ENCODE assay signal across 8 cellular contexts in genomic region chr18:50877545-50878265, GRCh38. TPM values are rescaled to one million over a fixed set of nuclear protein-coding genes. Genes with fewer than 3 reads are reported as not detected.
DNase-seq lines count a peak whose midpoint lies in the region; ATAC-seq and TF ChIP-seq lines count a peak whose summit lies in the region.

No MANE protein-coding gene starts in this region.

- H3K36me3 Mint-ChIP-seq in CD4-positive, CD25-positive, alpha-beta regulatory T cell: no peaks in the 10 kb centered on the region
- H3K36me3 Mint-ChIP-seq in chondrocyte (ENCODE audit: low read depth): no peaks in the 10 kb centered on the region

- peak overlapping the region; percentile 94 for H3K4me3 ChIP-seq in CD4-positive, CD25-positive, alpha-beta regulatory T cell (ENCODE audit: low read depth, low read length)
- H3K4me3 ChIP-seq in LNCaP clone FGC (ENCODE audit: low read depth, low read length): peak overlapping the region; percentile 66
- peak overlapping the region; percentile 86 for H3K4me3 ChIP-seq in neural cell (ENCODE audit: low read length)

- peaks cover 19% of the 10 kb centered on the region for H3K4me1 ChIP-seq in CD4-positive, CD25-positive, alpha-beta regulatory T cell (ENCODE audit: control insufficient read depth, insufficient read depth, low read length, poor library complexity, severe bottlenecking)

- peak overlapping the region; percentile 74 for H3K9ac ChIP-seq in neural cell (ENCODE audit: low read length)

- H3K4me1 Mint-ChIP-seq in CD4-positive, CD25-positive, alpha-beta regulatory T cell: peaks cover 13 to 32% (median 23%) of the 10 kb centered on the region in 4 donors
- H3K4me1 Mint-ChIP-seq in chondrocyte (ENCODE audit: low read depth): peaks cover 15% of the 10 kb centered on the region

- H3F3A ChIP-seq in neural cell (ENCODE audit: insufficient read depth, low read length, poor library complexity, severe bottlenecking): peaks cover 4% of the 10 kb centered on the region

- peak overlapping the region; percentile 96 for H3K27ac ChIP-seq in CD4-positive, CD25-positive, alpha-beta regulatory T cell (ENCODE audit: insufficient read depth, low read length, poor library complexity, severe bottlenecking)
- peak overlapping the region; percentile 71 for H3K27ac ChIP-seq in neural cell (ENCODE audit: low read length)

- peak overlapping the region; percentile 33 for H3K4me2 ChIP-seq in neural cell (ENCODE audit: low read length)

- peaks cover 6% of the 10 kb centered on the region for H3K27me3 ChIP-seq in CD4-positive, CD25-positive, alpha-beta regulatory T cell (ENCODE audit: control insufficient read depth, insufficient read depth, low read length)
- no peaks in the 10 kb centered on the region for H3K27me3 ChIP-seq in neural cell (ENCODE audit: insufficient read depth, low read depth, low read length)

- peak overlapping the region; percentile 65 for H2AFZ ChIP-seq in neural cell (ENCODE audit: low read depth, low read length)

- TF ChIP-seq RAD21 in neural cell (conservative IDR thresholded peaks at IDR 0.05): no peak

- TF ChIP-seq CTCF in LNCaP clone FGC (IDR thresholded peaks at IDR 0.05; ENCODE audit: control insufficient read depth, extremely low read depth, insufficient read depth) (no peak), chondrocyte (IDR thresholded peaks at IDR 0.05) (no peak), neural cell (IDR thresholded peaks at IDR 0.05; ENCODE audit: poor library complexity, severe bottlenecking) (no peak)

- no peaks in the 10 kb centered on the region for H4K20me1 ChIP-seq in neural cell (ENCODE audit: insufficient read depth)

- TF ChIP-seq EP300 in neural cell (conservative IDR thresholded peaks at IDR 0.05; ENCODE audit: poor library complexity, severe bottlenecking): no peak

- H3K9me2 ChIP-seq in neural cell (ENCODE audit: insufficient read depth, low read length): no peaks in the 10 kb centered on the region

- H3K27ac Mint-ChIP-seq in CD4-positive, CD25-positive, alpha-beta regulatory T cell: peak overlapping the region; percentile 95 to 99 (median 96)
- peak overlapping the region; percentile 94 for H3K27ac Mint-ChIP-seq in chondrocyte (ENCODE audit: unreplicated experiment)

- no peaks in the 10 kb centered on the region for H3K36me3 ChIP-seq in CD4-positive, CD25-positive, alpha-beta regulatory T cell (ENCODE audit: control insufficient read depth, insufficient read depth, low read length)
- no peaks in the 10 kb centered on the region for H3K36me3 ChIP-seq in neural cell (ENCODE audit: insufficient read depth, low read length)

- H3K79me2 ChIP-seq in neural cell (replicated peaks; ENCODE audit: insufficient read depth, low read length): peaks cover 24% of the 10 kb centered on the region

- H3K9me3 Mint-ChIP-seq in CD4-positive, CD25-positive, alpha-beta regulatory T cell: no peaks in the 10 kb centered on the region
- no peaks in the 10 kb centered on the region for H3K9me3 Mint-ChIP-seq in chondrocyte (ENCODE audit: low read depth)

- DNase-seq in CD4-positive, CD25-positive, alpha-beta regulatory T cell: peak in 1 of 3 donors; percentile 23
- DNase-seq in LNCaP clone FGC (ENCODE audit: low read depth): no peak
- no peak for DNase-seq in chondrocyte (ENCODE audit: low spot score)
- DNase-seq in SK-N-DZ (ENCODE audit: low spot score): no peak

- peaks cover 9% of the 10 kb centered on the region for H3K27me3 Mint-ChIP-seq in CD4-positive, CD25-positive, alpha-beta regulatory T cell
- H3K27me3 Mint-ChIP-seq in chondrocyte (ENCODE audit: low read depth): no peaks in the 10 kb centered on the region

- peak overlapping the region; percentile 96 to 100 (median 98) for H3K4me3 Mint-ChIP-seq in CD4-positive, CD25-positive, alpha-beta regulatory T cell
- H3K4me3 Mint-ChIP-seq in chondrocyte (ENCODE audit: unreplicated experiment): peak overlapping the region; percentile 95

- H3K9me3 ChIP-seq in CD4-positive, CD25-positive, alpha-beta regulatory T cell (ENCODE audit: control insufficient read depth in 2 of 2, low read length in 2 of 2): no peaks in the 10 kb centered on the region
- H3K9me3 ChIP-seq in neural cell (ENCODE audit: low read length): no peaks in the 10 kb centered on the region

- ATAC-seq in CD4-positive, CD25-positive, alpha-beta regulatory T cell (ENCODE audit: low read depth in 2 of 2): no peak
- no peak for ATAC-seq in GM18520 (IDR thresholded peaks at IDR 0.05; ENCODE audit: unreplicated experiment)
- ATAC-seq in HG02678 (IDR thresholded peaks at IDR 0.05; ENCODE audit: unreplicated experiment): no peak
- ATAC-seq in GM21381 (IDR thresholded peaks at IDR 0.05; ENCODE audit: unreplicated experiment): no peak

TF ChIP-seq in neural cell, 6 proteins besides CTCF, POLR2A, EP300 and RAD21:
- TF ChIP-seq SMC3 (conservative IDR thresholded peaks at IDR 0.05; ENCODE audit: poor library complexity): no peak
- TF ChIP-seq EZH2 (IDR thresholded peaks at IDR 0.05; ENCODE audit: borderline replicate concordance, insufficient read depth, low read length, poor library complexity, severe bottlenecking): no peak
- TF ChIP-seq, protein P1, sequence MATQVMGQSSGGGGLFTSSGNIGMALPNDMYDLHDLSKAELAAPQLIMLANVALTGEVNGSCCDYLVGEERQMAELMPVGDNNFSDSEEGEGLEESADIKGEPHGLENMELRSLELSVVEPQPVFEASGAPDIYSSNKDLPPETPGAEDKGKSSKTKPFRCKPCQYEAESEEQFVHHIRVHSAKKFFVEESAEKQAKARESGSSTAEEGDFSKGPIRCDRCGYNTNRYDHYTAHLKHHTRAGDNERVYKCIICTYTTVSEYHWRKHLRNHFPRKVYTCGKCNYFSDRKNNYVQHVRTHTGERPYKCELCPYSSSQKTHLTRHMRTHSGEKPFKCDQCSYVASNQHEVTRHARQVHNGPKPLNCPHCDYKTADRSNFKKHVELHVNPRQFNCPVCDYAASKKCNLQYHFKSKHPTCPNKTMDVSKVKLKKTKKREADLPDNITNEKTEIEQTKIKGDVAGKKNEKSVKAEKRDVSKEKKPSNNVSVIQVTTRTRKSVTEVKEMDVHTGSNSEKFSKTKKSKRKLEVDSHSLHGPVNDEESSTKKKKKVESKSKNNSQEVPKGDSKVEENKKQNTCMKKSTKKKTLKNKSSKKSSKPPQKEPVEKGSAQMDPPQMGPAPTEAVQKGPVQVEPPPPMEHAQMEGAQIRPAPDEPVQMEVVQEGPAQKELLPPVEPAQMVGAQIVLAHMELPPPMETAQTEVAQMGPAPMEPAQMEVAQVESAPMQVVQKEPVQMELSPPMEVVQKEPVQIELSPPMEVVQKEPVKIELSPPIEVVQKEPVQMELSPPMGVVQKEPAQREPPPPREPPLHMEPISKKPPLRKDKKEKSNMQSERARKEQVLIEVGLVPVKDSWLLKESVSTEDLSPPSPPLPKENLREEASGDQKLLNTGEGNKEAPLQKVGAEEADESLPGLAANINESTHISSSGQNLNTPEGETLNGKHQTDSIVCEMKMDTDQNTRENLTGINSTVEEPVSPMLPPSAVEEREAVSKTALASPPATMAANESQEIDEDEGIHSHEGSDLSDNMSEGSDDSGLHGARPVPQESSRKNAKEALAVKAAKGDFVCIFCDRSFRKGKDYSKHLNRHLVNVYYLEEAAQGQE (IDR thresholded peaks at IDR 0.05; ENCODE audit: borderline replicate concordance): no peak
- no peak for TF ChIP-seq POLR2AphosphoS5 (IDR thresholded peaks at IDR 0.05)
- TF ChIP-seq TAF1 (IDR thresholded peaks at IDR 0.05; ENCODE audit: low read depth): no peak
- no peak for TF ChIP-seq MXI1 (conservative IDR thresholded peaks at IDR 0.05; ENCODE audit: poor library complexity, severe bottlenecking)

RNA-seq across cellular contexts. Expression of gene ME2, which starts 1.2 kb away (rescaled TPM):
- 29.5 TPM for total RNA-seq in CD4-positive, CD25-positive, alpha-beta regulatory T cell
- polyA plus RNA-seq in CD4-positive, CD25-positive, alpha-beta regulatory T cell: 10 to 100 TPM; 35.9 to 45.4 (median 41.2) TPM
- 26.7 to 29.9 TPM (median 29.1 TPM) in 3 replicates for total RNA-seq in chondrocyte
- polyA plus RNA-seq in neural cell: 64.3 and 76.2 TPM in 2 replicates
- polyA minus RNA-seq in neural cell: 123 and 129 TPM in 2 replicates
- 46.8 and 53.0 TPM in 2 replicates for polyA plus RNA-seq in SK-N-DZ (2014; cell fraction: cytosol; rRNA removed)
- polyA plus RNA-seq in SK-N-DZ (2014; cell fraction: nucleus; rRNA removed): 42.1 and 42.3 TPM in 2 replicates

RNA-seq across cellular contexts. Expression of gene MRO, which starts 57.9 kb away (rescaled TPM):
- not detected for total RNA-seq in CD4-positive, CD25-positive, alpha-beta regulatory T cell
- polyA plus RNA-seq in CD4-positive, CD25-positive, alpha-beta regulatory T cell: not detected
- not detected in 3 replicates for total RNA-seq in chondrocyte
- not detected in 2 replicates for polyA plus RNA-seq in neural cell
- not detected in 2 replicates for polyA minus RNA-seq in neural cell
- not detected in 2 replicates for polyA plus RNA-seq in SK-N-DZ (2014; cell fraction: cytosol; rRNA removed)
- 0.09 TPM in 1 of 2 replicates, not detected in the other for polyA plus RNA-seq in SK-N-DZ (2014; cell fraction: nucleus; rRNA removed)
